ENCODE assay signal across 1 cellular context in the genomic region with DNA sequence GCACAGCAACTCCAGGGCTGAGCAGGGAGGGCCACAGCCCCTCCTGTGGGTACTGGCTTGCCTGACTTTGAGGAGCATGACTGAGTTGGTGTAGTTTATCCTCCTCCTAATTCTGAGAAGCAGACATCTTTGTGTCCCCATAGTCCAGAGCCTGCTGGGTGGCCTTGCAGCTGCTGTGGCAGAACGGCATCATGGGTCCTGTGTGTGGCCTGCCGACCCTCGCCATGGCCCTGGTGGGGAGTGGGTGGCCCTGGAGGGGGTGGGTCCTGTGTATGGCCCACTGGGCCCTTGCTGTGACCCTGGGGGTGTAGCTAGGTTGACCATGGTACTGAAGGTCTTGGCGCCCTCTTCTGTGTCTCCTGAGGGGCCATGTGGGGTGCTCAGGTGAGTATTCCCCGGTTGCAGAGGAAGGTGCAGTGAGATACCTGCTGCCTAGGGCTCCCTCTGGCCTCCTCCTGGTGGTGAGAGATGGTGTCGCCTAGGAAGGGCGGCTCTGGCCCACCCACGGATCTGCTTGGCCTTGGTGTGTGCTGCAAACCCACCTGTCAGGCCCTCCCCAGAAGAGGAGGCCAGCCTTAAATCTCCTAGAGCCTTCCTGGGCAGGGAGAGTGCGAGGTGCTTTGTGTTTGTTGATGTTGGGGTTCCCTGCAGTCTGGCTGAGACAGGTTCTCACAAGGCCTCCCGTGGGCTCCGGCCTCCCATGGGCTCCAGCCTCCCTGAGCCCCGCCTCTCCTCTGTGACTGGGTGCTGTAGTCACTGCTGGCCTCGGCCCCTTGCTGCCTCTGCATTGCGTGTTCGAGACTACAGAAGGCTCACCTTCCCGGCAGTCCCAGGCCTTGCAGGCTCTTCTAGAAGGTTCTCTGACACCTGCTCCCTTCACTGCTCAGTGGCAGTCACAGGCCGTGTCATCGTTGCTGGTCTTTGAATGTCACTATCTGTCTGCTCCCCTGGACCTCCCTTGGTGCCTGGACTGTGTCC.
A peak's percentile ranks its signal among the peaks of the same experiment; 100 is the strongest.
TF ChIP-seq lines count a peak whose summit lies in the region.

No MANE protein-coding gene starts in this region.

TF ChIP-seq in K562, 482 proteins besides CTCF, POLR2A, EP300 and RAD21:
- TF ChIP-seq ZBTB17 (CRISPR knock-in tag; IDR thresholded peaks at IDR 0.05) (no peak), EGR1 (conservative IDR thresholded peaks at IDR 0.05) (0 out of 2 replicates have a peak, but pooled peaks have one; percentile 23)
TF ChIP-seq in K562: peak in this region for 1.
